In genomic region chr11:64360403-64360980, GRCh38 we compare ENCODE assay signal across 1 cellular context.
TF ChIP-seq lines count a peak whose summit lies in the region.

No MANE protein-coding gene starts in this region.

TF ChIP-seq in K562, 482 proteins besides CTCF, POLR2A, EP300 and RAD21:
- TF ChIP-seq RBFOX2 (IDR thresholded peaks at IDR 0.05; ENCODE audit: low read depth, low read length), result 0 out of 2 replicates have a peak, but pooled peaks have one; percentile 21
- TF ChIP-seq ZNF407 (IDR thresholded peaks at IDR 0.05; ENCODE audit: low read depth), result no peak
